26 cellular contexts compared by ENCODE assay signal in the genomic region with DNA sequence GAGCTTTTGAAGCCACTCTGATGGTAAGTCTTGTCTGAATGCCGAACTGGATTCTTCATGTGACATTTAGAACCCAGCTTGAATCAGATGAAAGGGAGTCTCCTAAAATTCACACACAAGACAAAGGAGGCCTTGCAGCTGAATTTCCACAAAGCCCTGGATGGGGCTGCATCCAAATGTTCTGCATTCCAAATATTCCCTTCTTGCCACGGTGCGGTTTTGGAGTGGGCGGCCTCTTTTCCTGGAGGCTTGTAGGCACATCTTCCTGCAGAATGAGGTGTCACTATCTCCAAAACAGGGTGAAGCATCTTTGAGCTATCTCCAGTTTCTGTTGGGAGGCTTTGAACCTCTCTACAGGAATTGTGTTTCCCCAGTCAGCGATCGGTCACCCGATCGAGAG.
A peak's percentile ranks its signal among the peaks of the same experiment; 100 is the strongest.
DNase-seq lines count a peak whose midpoint lies in the region; ATAC-seq, FAIRE-seq and TF ChIP-seq lines count a peak whose summit lies in the region.
"Had no signal": no experiment of that assay in that cellular context is flagged by ENCODE, and none has a peak within 500 bp of the region (broad histone marks: within the 10 kb centered on the region; RNA-seq: fewer than 3 reads in every experiment).

No MANE protein-coding gene starts in this region.

- no peaks in the 10 kb centered on the region for H3K79me2 ChIP-seq in ACC112 (ENCODE audit: control insufficient read depth, insufficient read depth, low read length, unreplicated experiment)

- no peaks in the 10 kb centered on the region for H3K9me3 ChIP-seq in neuronal stem cell (replicated peaks in 1 of 2; ENCODE audit: control insufficient read depth in 2 of 2, insufficient read depth in 1 of 2, low read depth in 1 of 2, low read length in 2 of 2)
- H3K9me3 ChIP-seq in stomach = no peaks in the 10 kb centered on the region
- H3K9me3 ChIP-seq in small intestine (ENCODE audit: control insufficient read depth, low read depth) = no peaks in the 10 kb centered on the region
- H3K9me3 ChIP-seq: esophagus squamous epithelium, thyroid gland had no signal

- H3K27ac ChIP-seq in ACC112 (ENCODE audit: low read depth, low read length) (no peak overlapping the region), neuronal stem cell (replicated peaks; ENCODE audit: low read length) (no peak overlapping the region), stomach (no peak overlapping the region), small intestine (ENCODE audit: low read depth in 1 of 2, low read length in 1 of 2) (no peak overlapping the region)
- H3K27ac ChIP-seq: BLaER1 treated with 17β-estradiol and CSF1 and Interleukin-3, amounts not matched to agents 10 nM and 100 nM; coronary artery; esophagus squamous epithelium; thyroid gland had no signal

- intact Hi-C loops in stomach (cut with DNase I; ENCODE audit: low total_unique reads) = no loop called here

- ATAC-seq in HG02885 (IDR thresholded peaks at IDR 0.05; ENCODE audit: poor library complexity, unreplicated experiment) = no peak
- ATAC-seq: naive thymus-derived CD8-positive, alpha-beta T cell had no signal

- H3K36me3 ChIP-seq in ACC112 (ENCODE audit: insufficient read depth, low read length) (no peaks in the 10 kb centered on the region), neuronal stem cell (replicated peaks in 1 of 2; ENCODE audit: control insufficient read depth in 2 of 2, insufficient read depth in 2 of 2, low read length in 2 of 2) (peaks cover 0 to 2% of the 10 kb centered on the region in 2 donors), stomach (no peaks in the 10 kb centered on the region), small intestine (ENCODE audit: control insufficient read depth in 2 of 2, insufficient read depth in 2 of 2, low read length in 2 of 2) (no peaks in the 10 kb centered on the region)
- H3K36me3 ChIP-seq: BLaER1 treated with 17β-estradiol and CSF1 and Interleukin-3, amounts not matched to agents 10 nM and 100 nM; esophagus squamous epithelium; thyroid gland had no signal

- no CpG with 5 or more reads among the region's 8 CpGs for WGBS in neuronal stem cell (ENCODE audit: extremely low coverage in 2 of 2, insufficient read length in 2 of 2, insufficient replicate concordance in 1 of 2), 2 donors
- WGBS in stomach, 5 donors = 47 to 62% (median 55%) methylated on average over 8 of the region's 8 CpGs
- 52 to 66% (median 61%) methylated on average over 8 of the region's 8 CpGs for WGBS in small intestine, 3 donors

- FAIRE-seq in small intestine (lab: Jason Lieb, UNC) = no peak
- FAIRE-seq: D721Med had no signal

- H3K4me3 ChIP-seq in ACC112 (ENCODE audit: low read depth, low read length) (no peak overlapping the region), fibroblast of pulmonary artery (replicated peaks; ENCODE audit: low read depth, low read length) (no peak overlapping the region), neuronal stem cell (ENCODE audit: low read length in 2 of 2) (no peak overlapping the region), stomach (no peak overlapping the region), small intestine (ENCODE audit: low read depth in 1 of 2, low read length in 2 of 2) (no peak overlapping the region)
- H3K4me3 ChIP-seq: BLaER1 treated with 17β-estradiol and CSF1 and Interleukin-3, amounts not matched to agents 10 nM and 100 nM; coronary artery; esophagus squamous epithelium; thyroid gland had no signal

- peak overlapping the region; percentile 52 for H3K18ac ChIP-seq in neuronal stem cell (ENCODE audit: low read length)

- no peak overlapping the region for H2BK120ac ChIP-seq in neuronal stem cell (ENCODE audit: low read depth, low read length)

- H3K23ac ChIP-seq in neuronal stem cell (ENCODE audit: low read depth, low read length, poor library complexity) = no peak overlapping the region

- TF ChIP-seq POLR2A in stomach (IDR thresholded peaks at IDR 0.05) = no peak

- H2AK5ac ChIP-seq in neuronal stem cell (ENCODE audit: low read depth, low read length) = no peak overlapping the region

- H2AFZ ChIP-seq in ACC112 (ENCODE audit: low read length, unreplicated experiment) (peak overlapping the region; percentile 42), neuronal stem cell (ENCODE audit: low read length) (no peak overlapping the region)

- H4K91ac ChIP-seq in neuronal stem cell (ENCODE audit: low read depth, low read length, poor library complexity) = no peak overlapping the region

- no peak overlapping the region for H4K8ac ChIP-seq in neuronal stem cell (ENCODE audit: low read depth, low read length)

- H2BK15ac ChIP-seq in neuronal stem cell (ENCODE audit: low read length) = no peak overlapping the region

- no peak overlapping the region for H2BK5ac ChIP-seq in neuronal stem cell (ENCODE audit: low read length)

- H3K9ac ChIP-seq in neuronal stem cell (ENCODE audit: low read depth, low read length, poor library complexity) = no peak overlapping the region
- H3K9ac ChIP-seq: BLaER1 treated with 17β-estradiol and CSF1 and Interleukin-3, amounts not matched to agents 10 nM and 100 nM had no signal

- peak; percentile 41 for DNase-seq in LHCN-M2 (ENCODE audit: low read depth)
- DNase-seq in fibroblast of pulmonary artery (ENCODE audit: low read depth) = peak; percentile 29
- DNase-seq in neuronal stem cell (ENCODE audit: low spot score) = no peak
- no peak for DNase-seq in stomach
- DNase-seq in islet precursor cell = no peak
- DNase-seq in small intestine = no peak
- DNase-seq: activated CD4-positive, alpha-beta T cell treated with anti-CD3 and anti-CD28 coated beads, Interleukin-2, amount 50 U/mL, for 48 hours; activated CD4-positive, CD25-positive, alpha-beta regulatory T cell; activated CD8-positive, alpha-beta memory T cell treated with anti-CD3 and anti-CD28 coated beads, Interleukin-2, amount 50 U/mL, for 48 hours; activated effector memory CD4-positive, alpha-beta T cell treated with Interleukin-2 at 50 U/mL for 16 hours; endodermal cell; esophagus squamous epithelium; naive thymus-derived CD8-positive, alpha-beta T cell; NCI-H1092 treated with DMSO at 0.1 percent for 48 hours; NCI-H2029; NCI-H226; NCI-H748 treated with DMSO at 0.1 percent for 48 hours; stimulated activated CD4-positive, alpha-beta T cell treated with anti-CD3 and anti-CD28 coated beads, Interleukin-2, amount 100 ng/mL, for 24 hours; stimulated activated naive CD4-positive, alpha-beta T cell treated with Interleukin-2 at 50 U/mL for 16 hours; SW 1271; thyroid gland had no signal

- no peaks in the 10 kb centered on the region for H3K79me1 ChIP-seq in neuronal stem cell (ENCODE audit: low read depth, low read length)

- H3K4ac ChIP-seq in neuronal stem cell (ENCODE audit: low read length) = no peak overlapping the region

- TF ChIP-seq EP300 in stomach (IDR thresholded peaks at IDR 0.05) = no peak

- H3K4me1 ChIP-seq in ACC112 (ENCODE audit: control insufficient read depth, insufficient read depth, low read length, unreplicated experiment) = peaks cover 6% of the 10 kb centered on the region
- peaks cover 0 to 6% of the 10 kb centered on the region in 2 donors for H3K4me1 ChIP-seq in neuronal stem cell (ENCODE audit: control insufficient read depth in 2 of 2, insufficient read depth in 1 of 2, low read depth in 1 of 2, low read length in 2 of 2)
- no peaks in the 10 kb centered on the region for H3K4me1 ChIP-seq in stomach
- H3K4me1 ChIP-seq in small intestine (ENCODE audit: control insufficient read depth in 2 of 2, insufficient read depth in 1 of 2, low read depth in 1 of 2, low read length in 1 of 2) = no peaks in the 10 kb centered on the region
- H3K4me1 ChIP-seq: BLaER1 treated with 17β-estradiol and CSF1 and Interleukin-3, amounts not matched to agents 10 nM and 100 nM; esophagus squamous epithelium; thyroid gland had no signal

- H3K27me3 ChIP-seq in ACC112 (ENCODE audit: insufficient read depth, low read length) (0 out of 2 replicates have a peak, but pooled peaks cover 9% of the 10 kb centered on the region), neuronal stem cell (ENCODE audit: control insufficient read depth in 3 of 3, insufficient read depth in 3 of 3, low read depth in 1 of 3, low read length in 3 of 3) (peaks cover 0 to 5% (median 0%) of the 10 kb centered on the region in 3 experiments), stomach (no peaks in the 10 kb centered on the region), small intestine (ENCODE audit: control insufficient read depth in 2 of 2, insufficient read depth in 2 of 2, low read length in 2 of 2) (no peaks in the 10 kb centered on the region)
- H3K27me3 ChIP-seq: BLaER1 treated with 17β-estradiol and CSF1 and Interleukin-3, amounts not matched to agents 10 nM and 100 nM; esophagus squamous epithelium; thyroid gland had no signal

- H2BK12ac ChIP-seq in neuronal stem cell (ENCODE audit: low read length) = no peak overlapping the region

- H3K4me2 ChIP-seq in neuronal stem cell (ENCODE audit: insufficient read depth, low read length, poor library complexity, severe bottlenecking) = no peak overlapping the region
- H3K4me2 ChIP-seq: BLaER1 treated with 17β-estradiol and CSF1 and Interleukin-3, amounts not matched to agents 10 nM and 100 nM had no signal

- no peak overlapping the region for H3K14ac ChIP-seq in neuronal stem cell (ENCODE audit: low read length)

- TF ChIP-seq CTCF in fibroblast of pulmonary artery (IDR thresholded peaks at IDR 0.05; ENCODE audit: low read length, missing control alignments) (no peak), stomach (IDR thresholded peaks at IDR 0.05) (no peak)

Comparison
In these comparisons a context has a peak if more than half of its experiments do, and no peak if none do; other contexts are left out.
1. DNase-seq: peak in LHCN-M2 (single experiment) and fibroblast of pulmonary artery (single experiment); none in neuronal stem cell (single experiment), stomach (single experiment), islet precursor cell (single experiment) and small intestine (single experiment).